ENCODE assay signal across 17 cellular contexts in the genomic region with DNA sequence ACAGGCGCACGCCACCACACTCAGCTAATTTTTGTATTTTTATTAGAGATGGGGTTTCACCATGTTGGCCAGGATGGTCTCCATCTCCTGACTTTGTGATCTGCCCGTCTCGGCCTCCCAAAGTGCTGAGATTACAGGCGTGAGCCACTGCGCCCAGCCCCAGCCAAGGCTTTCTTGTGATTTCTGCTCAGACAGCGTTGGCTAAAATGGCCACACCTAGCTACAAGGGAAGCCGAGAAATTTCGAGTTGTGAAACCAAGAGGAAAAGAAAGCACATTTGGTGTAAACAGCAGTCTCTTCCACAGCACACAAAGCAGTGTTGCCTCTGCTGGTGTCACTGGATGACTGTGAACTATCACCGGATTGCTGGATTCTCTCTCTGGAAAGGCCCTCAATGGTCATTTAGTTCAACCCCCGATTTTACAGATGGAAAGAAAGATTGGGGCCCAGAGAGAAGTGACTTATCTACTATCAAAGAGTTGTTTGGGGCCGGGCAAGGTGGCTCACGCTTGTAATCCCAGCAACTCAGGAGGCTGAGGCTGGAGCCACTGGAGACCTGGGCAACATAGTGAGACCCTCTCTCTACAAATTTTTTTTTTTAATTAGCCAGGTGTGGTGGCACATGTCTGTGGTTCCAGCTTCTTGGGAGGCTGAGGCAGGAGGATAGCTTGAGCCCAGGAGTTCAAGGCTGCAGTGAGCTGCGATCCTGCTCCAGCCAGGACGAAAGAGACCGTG. TPM values are rescaled to one million over a fixed set of nuclear protein-coding genes. Genes with fewer than 3 reads are reported as not detected.
A peak's percentile ranks its signal among the peaks of the same experiment; 100 is the strongest.
DNase-seq lines count a peak whose midpoint lies in the region; ATAC-seq lines count a peak whose summit lies in the region.
"Had no signal": no experiment of that assay in that cellular context is flagged by ENCODE, and none has a peak within 500 bp of the region (broad histone marks: within the 10 kb centered on the region; RNA-seq: fewer than 3 reads in every experiment).

No MANE protein-coding gene starts in this region.

- CTCF ChIA-PET in CD4-positive, alpha-beta memory T cell (lab: Charles Lee; ENCODE audit: partially characterized antibody) = interaction anchor here (0.9 to 7.7 kb wide), 8 partner anchors 7 to 100 kb away, joined by 3 to 78 read pairs (median 16); a partner anchor contains a TSS
- CTCF ChIA-PET in naive thymus-derived CD4-positive, alpha-beta T cell (lab: Charles Lee) = interaction anchor here (1.5 to 4.6 kb wide), 3 partner anchors 12 to 32 kb away, joined by 7 to 50 read pairs (median 11); no protein-coding TSS in a partner anchor

- peaks cover 2% of the 10 kb centered on the region for H3K36me3 Mint-ChIP-seq in activated CD4-positive, alpha-beta T cell treated with anti-CD3 and anti-CD28 coated beads, Interleukin-2, amount 10 ng/mL, durations not matched to agents 24 days and 14 days (ENCODE audit: low read depth)
- H3K36me3 Mint-ChIP-seq in CD4-positive, alpha-beta memory T cell = peaks cover 0 to 7% of the 10 kb centered on the region in 2 donors
- H3K36me3 Mint-ChIP-seq in activated T-helper 1 cell treated with anti-CD3 and anti-CD28 coated beads, Interleukin-12 subunit alpha, Interleukin-12 subunit beta, Interleukin-2, Interleukin-4 antibody, amounts not matched to agents 30 ng/mL and 10 ng/mL and 1 ng/mL, durations not matched to agents 14 hours and 24 hours and 36 hours (ENCODE audit: low read depth) = peaks cover 3% of the 10 kb centered on the region
- H3K36me3 Mint-ChIP-seq in naive thymus-derived CD4-positive, alpha-beta T cell = peaks cover 0 to 3% (median 0%) of the 10 kb centered on the region in 5 donors

- H3K4me1 ChIP-seq in CD4-positive, alpha-beta memory T cell (ENCODE audit: insufficient read depth, low read length) = peaks cover 100% of the 10 kb centered on the region
- peaks cover 91 to 92% of the 10 kb centered on the region in 2 donors for H3K4me1 ChIP-seq in naive thymus-derived CD4-positive, alpha-beta T cell (ENCODE audit: control insufficient read depth in 2 of 2, insufficient read depth in 2 of 2, low read length in 2 of 2)
- H3K4me1 ChIP-seq: parathyroid adenoma had no signal

- DNase-seq in activated CD4-positive, alpha-beta T cell treated with anti-CD3 and anti-CD28 coated beads, Interleukin-2, amount 10 ng/mL, durations not matched to agents 24 days and 14 days = peak; percentile 67
- no peak for DNase-seq in activated CD4-positive, alpha-beta T cell treated with anti-CD3 and anti-CD28 coated beads for 1 hour
- peak in 1 of 5 donors; percentile 48 for DNase-seq in CD4-positive, alpha-beta memory T cell
- DNase-seq in activated T-helper 1 cell treated with anti-CD3 and anti-CD28 coated beads, Interleukin-12 subunit alpha, Interleukin-12 subunit beta, Interleukin-2, Interleukin-4 antibody, amounts not matched to agents 30 ng/mL and 10 ng/mL and 1 ng/mL, durations not matched to agents 14 hours and 24 hours and 36 hours (ENCODE audit: low spot score) = no peak
- no peak for DNase-seq in naive thymus-derived CD4-positive, alpha-beta T cell
- no peak for DNase-seq in SIG-M5 treated with dmso at 0.1 percent for 504 hours (lab: John Stamatoyannopoulos, UW; ENCODE audit: unreplicated experiment)
- DNase-seq: activated CD4-positive, alpha-beta T cell treated with anti-CD3 and anti-CD28 coated beads for 48 hours; Calu3; hypothalamus; NCI-H187; NCI-H446 treated with DMSO at 0.1 percent for 48 hours; Right ventricle myocardium superior had no signal

- H3K27me3 Mint-ChIP-seq in activated CD4-positive, alpha-beta T cell treated with anti-CD3 and anti-CD28 coated beads, Interleukin-2, amount 10 ng/mL, durations not matched to agents 24 days and 14 days = no peaks in the 10 kb centered on the region
- no peaks in the 10 kb centered on the region for H3K27me3 Mint-ChIP-seq in CD4-positive, alpha-beta memory T cell
- no peaks in the 10 kb centered on the region for H3K27me3 Mint-ChIP-seq in activated T-helper 1 cell treated with anti-CD3 and anti-CD28 coated beads, Interleukin-12 subunit alpha, Interleukin-12 subunit beta, Interleukin-2, Interleukin-4 antibody, amounts not matched to agents 30 ng/mL and 10 ng/mL and 1 ng/mL, durations not matched to agents 14 hours and 24 hours and 36 hours (ENCODE audit: insufficient read depth)
- H3K27me3 Mint-ChIP-seq in naive thymus-derived CD4-positive, alpha-beta T cell = no peaks in the 10 kb centered on the region

- ATAC-seq in naive thymus-derived CD4-positive, alpha-beta T cell = no peak
- ATAC-seq in HG03442 (IDR thresholded peaks at IDR 0.05; ENCODE audit: unreplicated experiment) = no peak
- no peak for ATAC-seq in HG02840 (IDR thresholded peaks at IDR 0.05; ENCODE audit: low FRiP score, unreplicated experiment)

- H3K9me3 ChIP-seq in CD4-positive, alpha-beta memory T cell (ENCODE audit: control insufficient read depth in 1 of 2, low read length in 2 of 2) = no peaks in the 10 kb centered on the region
- no peaks in the 10 kb centered on the region for H3K9me3 ChIP-seq in naive thymus-derived CD4-positive, alpha-beta T cell (ENCODE audit: control insufficient read depth in 2 of 3, low read length in 3 of 3)
- H3K9me3 ChIP-seq: ascending aorta, HAP-1 had no signal

- peaks cover 63% of the 10 kb centered on the region for H3K4me1 Mint-ChIP-seq in activated CD4-positive, alpha-beta T cell treated with anti-CD3 and anti-CD28 coated beads, Interleukin-2, amount 10 ng/mL, durations not matched to agents 24 days and 14 days
- peaks cover 45 to 81% (median 63%) of the 10 kb centered on the region in 4 donors for H3K4me1 Mint-ChIP-seq in CD4-positive, alpha-beta memory T cell
- peaks cover 44% of the 10 kb centered on the region for H3K4me1 Mint-ChIP-seq in activated T-helper 1 cell treated with anti-CD3 and anti-CD28 coated beads, Interleukin-12 subunit alpha, Interleukin-12 subunit beta, Interleukin-2, Interleukin-4 antibody, amounts not matched to agents 30 ng/mL and 10 ng/mL and 1 ng/mL, durations not matched to agents 14 hours and 24 hours and 36 hours (ENCODE audit: low read depth)
- H3K4me1 Mint-ChIP-seq in naive thymus-derived CD4-positive, alpha-beta T cell = peaks cover 5 to 76% (median 55%) of the 10 kb centered on the region in 7 donors

- intact Hi-C loops in activated CD4-positive, alpha-beta T cell treated with anti-CD3 and anti-CD28 coated beads, Interleukin-2, amount 10 ng/mL, durations not matched to agents 24 days and 14 days (cut with micrococcal nuclease) = loop anchor here (10.0 kb wide), 1 partner anchor 1396 kb away; no protein-coding TSS in a partner anchor
- intact Hi-C loops in CD4-positive, alpha-beta memory T cell (cut with micrococcal nuclease) = no loop called here
- intact Hi-C loops in activated T-helper 1 cell treated with anti-CD3 and anti-CD28 coated beads, Interleukin-12 subunit alpha, Interleukin-12 subunit beta, Interleukin-2, Interleukin-4 antibody, amounts not matched to agents 30 ng/mL and 10 ng/mL and 1 ng/mL, durations not matched to agents 14 hours and 24 hours and 36 hours (cut with micrococcal nuclease) = loop anchor here (5.0 kb wide), 1 partner anchor 287 kb away; no protein-coding TSS in a partner anchor
- intact Hi-C loops in naive thymus-derived CD4-positive, alpha-beta T cell (cut with micrococcal nuclease) = no loop called here

- no peaks in the 10 kb centered on the region for H3K9me3 Mint-ChIP-seq in activated CD4-positive, alpha-beta T cell treated with anti-CD3 and anti-CD28 coated beads, Interleukin-2, amount 10 ng/mL, durations not matched to agents 24 days and 14 days
- H3K9me3 Mint-ChIP-seq in CD4-positive, alpha-beta memory T cell = no peaks in the 10 kb centered on the region
- no peaks in the 10 kb centered on the region for H3K9me3 Mint-ChIP-seq in activated T-helper 1 cell treated with anti-CD3 and anti-CD28 coated beads, Interleukin-12 subunit alpha, Interleukin-12 subunit beta, Interleukin-2, Interleukin-4 antibody, amounts not matched to agents 30 ng/mL and 10 ng/mL and 1 ng/mL, durations not matched to agents 14 hours and 24 hours and 36 hours
- H3K9me3 Mint-ChIP-seq in naive thymus-derived CD4-positive, alpha-beta T cell = no peaks in the 10 kb centered on the region

- no peak overlapping the region for H3K4me3 ChIP-seq in CD4-positive, alpha-beta memory T cell (ENCODE audit: low read length in 2 of 2)
- peak overlapping the region; percentile 7 for H3K4me3 ChIP-seq in naive thymus-derived CD4-positive, alpha-beta T cell (ENCODE audit: low read length)
- H3K4me3 ChIP-seq: ascending aorta, HAP-1 had no signal

- no peaks in the 10 kb centered on the region for H3K36me3 ChIP-seq in CD4-positive, alpha-beta memory T cell (ENCODE audit: insufficient read depth, low read length)
- no peaks in the 10 kb centered on the region for H3K36me3 ChIP-seq in naive thymus-derived CD4-positive, alpha-beta T cell (ENCODE audit: control insufficient read depth in 2 of 3, insufficient read depth in 3 of 3, low read length in 3 of 3)
- H3K36me3 ChIP-seq: ascending aorta, HAP-1 had no signal

- H3K27ac Mint-ChIP-seq in activated CD4-positive, alpha-beta T cell treated with anti-CD3 and anti-CD28 coated beads, Interleukin-2, amount 10 ng/mL, durations not matched to agents 24 days and 14 days = peak overlapping the region; percentile 77
- H3K27ac Mint-ChIP-seq in CD4-positive, alpha-beta memory T cell = peak overlapping the region in 1 of 7 donors; percentile 95
- peak overlapping the region; percentile 63 for H3K27ac Mint-ChIP-seq in activated T-helper 1 cell treated with anti-CD3 and anti-CD28 coated beads, Interleukin-12 subunit alpha, Interleukin-12 subunit beta, Interleukin-2, Interleukin-4 antibody, amounts not matched to agents 30 ng/mL and 10 ng/mL and 1 ng/mL, durations not matched to agents 14 hours and 24 hours and 36 hours
- H3K27ac Mint-ChIP-seq in naive thymus-derived CD4-positive, alpha-beta T cell = no peak overlapping the region

- peak overlapping the region; percentile 14 for H3K4me3 Mint-ChIP-seq in activated CD4-positive, alpha-beta T cell treated with anti-CD3 and anti-CD28 coated beads, Interleukin-2, amount 10 ng/mL, durations not matched to agents 24 days and 14 days
- H3K4me3 Mint-ChIP-seq in CD4-positive, alpha-beta memory T cell = peak overlapping the region in 4 of 8 donors; percentile 20 to 64 (median 40)
- no peak overlapping the region for H3K4me3 Mint-ChIP-seq in activated T-helper 1 cell treated with anti-CD3 and anti-CD28 coated beads, Interleukin-12 subunit alpha, Interleukin-12 subunit beta, Interleukin-2, Interleukin-4 antibody, amounts not matched to agents 30 ng/mL and 10 ng/mL and 1 ng/mL, durations not matched to agents 14 hours and 24 hours and 36 hours
- peak overlapping the region in 6 of 10 donors; percentile 30 to 67 (median 43) for H3K4me3 Mint-ChIP-seq in naive thymus-derived CD4-positive, alpha-beta T cell

- H3K27ac ChIP-seq in CD4-positive, alpha-beta memory T cell (ENCODE audit: low read depth, low read length) = peak overlapping the region; percentile 81
- H3K27ac ChIP-seq in naive thymus-derived CD4-positive, alpha-beta T cell (ENCODE audit: low read depth, low read length) = peak overlapping the region; percentile 97
- H3K27ac ChIP-seq: ascending aorta, parathyroid adenoma had no signal

- H3K27me3 ChIP-seq in CD4-positive, alpha-beta memory T cell (ENCODE audit: insufficient read depth, low read length) = no peaks in the 10 kb centered on the region
- H3K27me3 ChIP-seq in naive thymus-derived CD4-positive, alpha-beta T cell (ENCODE audit: control insufficient read depth in 2 of 2, insufficient read depth in 2 of 2, low read length in 2 of 2) = no peaks in the 10 kb centered on the region
- H3K27me3 ChIP-seq: ascending aorta had no signal

- POLR2A ChIA-PET in CD4-positive, alpha-beta memory T cell (lab: Charles Lee; ENCODE audit: partially characterized antibody) = interaction anchor here (0.7 to 28.5 kb wide), 9 partner anchors 5 to 102 kb away, joined by 3 to 906 read pairs (median 21); a partner anchor contains a TSS
- POLR2A ChIA-PET in naive thymus-derived CD4-positive, alpha-beta T cell (lab: Charles Lee) = interaction anchor here (0.7 to 13.2 kb wide), 7 partner anchors 5 to 87 kb away, joined by 3 to 281 read pairs (median 16); a partner anchor contains a TSS

RNA-seq across cellular contexts. Expression of a gene that starts 5.4 kb away (rescaled TPM):
- 46.7 and 49.2 TPM in 2 replicates for total RNA-seq in activated CD4-positive, alpha-beta T cell treated with anti-CD3 and anti-CD28 coated beads, Interleukin-2, amount 10 ng/mL, durations not matched to agents 24 days and 14 days
- 100 to 1,000 TPM; 148 to 159 TPM for total RNA-seq in CD4-positive, alpha-beta memory T cell
- polyA plus RNA-seq in CD4-positive, alpha-beta memory T cell = 10 to 100 TPM; 61.6 to 76.1 TPM
- total RNA-seq in activated T-helper 1 cell treated with anti-CD3 and anti-CD28 coated beads, Interleukin-12 subunit alpha, Interleukin-12 subunit beta, Interleukin-2, Interleukin-4 antibody, amounts not matched to agents 30 ng/mL and 10 ng/mL and 1 ng/mL, durations not matched to agents 14 hours and 24 hours and 36 hours = 46.9 and 58.9 TPM in 2 replicates
- 100 to 1,000 TPM in 4 of 5 experiments, 10 to 100 TPM in 1; 64.2 to 288 (median 155) TPM for total RNA-seq in naive thymus-derived CD4-positive, alpha-beta T cell
- 10 to 100 TPM; 53.3 to 62.8 TPM for polyA plus RNA-seq in naive thymus-derived CD4-positive, alpha-beta T cell

Comparison
In these comparisons a context has a peak if more than half of its experiments do, and no peak if none do; other contexts are left out.
1. H3K27ac Mint-ChIP-seq: peak in activated CD4-positive, alpha-beta T cell treated with anti-CD3 and anti-CD28 coated beads, Interleukin-2, amount 10 ng/mL, durations not matched to agents 24 days and 14 days (single experiment) and activated T-helper 1 cell treated with anti-CD3 and anti-CD28 coated beads, Interleukin-12 subunit alpha, Interleukin-12 subunit beta, Interleukin-2, Interleukin-4 antibody, amounts not matched to agents 30 ng/mL and 10 ng/mL and 1 ng/mL, durations not matched to agents 14 hours and 24 hours and 36 hours (single experiment); none in naive thymus-derived CD4-positive, alpha-beta T cell (0 of 9).
2. intact Hi-C loops: an anchor here in activated CD4-positive, alpha-beta T cell treated with anti-CD3 and anti-CD28 coated beads, Interleukin-2, amount 10 ng/mL, durations not matched to agents 24 days and 14 days (10.0 kb wide) and activated T-helper 1 cell treated with anti-CD3 and anti-CD28 coated beads, Interleukin-12 subunit alpha, Interleukin-12 subunit beta, Interleukin-2, Interleukin-4 antibody, amounts not matched to agents 30 ng/mL and 10 ng/mL and 1 ng/mL, durations not matched to agents 14 hours and 24 hours and 36 hours (5.0 kb wide); none called in CD4-positive, alpha-beta memory T cell and naive thymus-derived CD4-positive, alpha-beta T cell.